In genomic region chr7:95636140-95636539, GRCh38 we compare ENCODE assay signal across 16 cellular contexts. TPM values are rescaled to one million over a fixed set of nuclear protein-coding genes. Genes with fewer than 3 reads are reported as not detected.
DNase-seq lines count a peak whose midpoint lies in the region; ATAC-seq, FAIRE-seq and TF ChIP-seq lines count a peak whose summit lies in the region.
"Had no signal": no experiment of that assay in that cellular context is flagged by ENCODE, and none has a peak within 500 bp of the region (broad histone marks: within the 10 kb centered on the region; RNA-seq: fewer than 3 reads in every experiment).

No MANE protein-coding gene starts in this region.

- WGBS in SK-N-SH (ENCODE audit: low lambda C conversion rate): 47% methylated on average over 2 of the region's 2 CpGs

- no peaks in the 10 kb centered on the region for H3K9me2 ChIP-seq in SK-N-SH

- H3K27ac ChIP-seq in epithelial cell of prostate (no peak overlapping the region), parathyroid adenoma (no peak overlapping the region), SK-N-SH (ENCODE audit: low read depth in 2 of 2, low read length in 1 of 2) (no peak overlapping the region)
- H3K27ac ChIP-seq: uterus had no signal

- ATAC-seq in GM19395 (IDR thresholded peaks at IDR 0.05; ENCODE audit: unreplicated experiment): peak; percentile 54
- ATAC-seq in GM18861 (IDR thresholded peaks at IDR 0.05; ENCODE audit: unreplicated experiment): no peak
- ATAC-seq: sciatic nerve had no signal

- H2AFZ ChIP-seq in parathyroid adenoma (peak overlapping the region; percentile 42), SK-N-SH (ENCODE audit: low read depth) (no peak overlapping the region; the same call in 1 of the 2 replicates)

- H3K27me3 ChIP-seq in parathyroid adenoma (ENCODE audit: control insufficient read depth, insufficient read depth, low read length) (no peaks in the 10 kb centered on the region), SK-N-SH (ENCODE audit: insufficient read depth) (peaks cover 10% of the 10 kb centered on the region; the same call in 1 of the 2 replicates)
- H3K27me3 ChIP-seq: uterus had no signal

- no peak overlapping the region for H3K9ac ChIP-seq in parathyroid adenoma
- no peak overlapping the region for H3K9ac ChIP-seq in SK-N-SH

- no peak for FAIRE-seq in HTR-8/SVneo (lab: Jason Lieb, UNC)

- peaks cover 26% of the 10 kb centered on the region for H3K4me1 ChIP-seq in parathyroid adenoma
- H3K4me1 ChIP-seq in SK-N-SH (ENCODE audit: control insufficient read depth in 1 of 2, insufficient read depth in 2 of 2, low read depth in 1 of 2, low read length in 1 of 2): no peaks in the 10 kb centered on the region
- H3K4me1 ChIP-seq: uterus had no signal

- H4K20me1 ChIP-seq in SK-N-SH (ENCODE audit: insufficient read depth): no peaks in the 10 kb centered on the region

- H3K79me2 ChIP-seq in parathyroid adenoma: no peaks in the 10 kb centered on the region
- no peaks in the 10 kb centered on the region for H3K79me2 ChIP-seq in SK-N-SH (ENCODE audit: insufficient read depth)

- no peak for TF ChIP-seq CTCF in parathyroid adenoma (IDR thresholded peaks at IDR 0.05)
- no peak for TF ChIP-seq CTCF in SK-N-SH (IDR thresholded peaks at IDR 0.05)

- no peak for TF ChIP-seq EP300 in SK-N-SH (IDR thresholded peaks at IDR 0.05; ENCODE audit: borderline replicate concordance in 1 of 2, low read depth in 1 of 2, low read length in 1 of 2)

- no peaks in the 10 kb centered on the region for H3K9me3 ChIP-seq in parathyroid adenoma (ENCODE audit: control insufficient read depth, low read length)
- H3K9me3 ChIP-seq in SK-N-SH: no peaks in the 10 kb centered on the region
- H3K9me3 ChIP-seq: uterus had no signal

- H3K36me3 ChIP-seq in parathyroid adenoma (ENCODE audit: control insufficient read depth, insufficient read depth, low read length) (no peaks in the 10 kb centered on the region), SK-N-SH (replicated peaks in 1 of 2; ENCODE audit: control insufficient read depth in 1 of 2, insufficient read depth in 2 of 2, low read length in 1 of 2) (no peaks in the 10 kb centered on the region)
- H3K36me3 ChIP-seq: uterus had no signal

- peak; percentile 52 for DNase-seq in OCI-M1 (lab: John Stamatoyannopoulos, UW)
- DNase-seq in epithelial cell of prostate (ENCODE audit: low read depth, low spot score): peak; percentile 6
- no peak for DNase-seq in HTR-8/SVneo (ENCODE audit: insufficient read length, low spot score)
- DNase-seq in SK-N-SH: no peak
- DNase-seq: activated CD4-positive, CD25-positive, alpha-beta regulatory T cell; activated naive CD4-positive, alpha-beta T cell treated with anti-CD3 and anti-CD28 coated beads, Interleukin-2, amount 50 U/mL, for 16 hours; GOT3; NCI-H2029 treated with DMSO at 0.1 percent for 48 hours; stimulated activated naive CD4-positive, alpha-beta T cell; uterus had no signal

- H3K4me3 ChIP-seq in parathyroid adenoma (ENCODE audit: low read depth, low read length): no peak overlapping the region
- H3K4me3 ChIP-seq in SK-N-SH (ENCODE audit: low read depth in 2 of 2, low read length in 1 of 2): no peak overlapping the region
- H3K4me3 ChIP-seq: uterus had no signal

- TF ChIP-seq RAD21 in SK-N-SH (IDR thresholded peaks at IDR 0.05; ENCODE audit: low read length): no peak

- CTCF ChIA-PET in SK-N-SH (lab: Yijun Ruan, JAX): interaction anchor here (1.2 to 2.1 kb wide), 4 partner anchors 11 to 125 kb away, joined by 3 to 7 read pairs (median 5); no protein-coding TSS in a partner anchor

- POLR2A ChIA-PET in SK-N-SH (lab: Yijun Ruan, JAX): no interaction called here

- no peaks in the 10 kb centered on the region for H3F3A ChIP-seq in SK-N-SH (replicated peaks; ENCODE audit: insufficient read depth)

- H3K4me2 ChIP-seq in parathyroid adenoma (ENCODE audit: low read length) (no peak overlapping the region), SK-N-SH (no peak overlapping the region)

TF ChIP-seq in SK-N-SH, 30 proteins besides CTCF, POLR2A, EP300 and RAD21:
- no peak for TF ChIP-seq FOXJ3 (CRISPR knock-in tag; IDR thresholded peaks at IDR 0.05)
- no peak for TF ChIP-seq YY1 (IDR thresholded peaks at IDR 0.05; ENCODE audit: low read depth)
- no peak for TF ChIP-seq NFIC (IDR thresholded peaks at IDR 0.05; ENCODE audit: borderline replicate concordance)
- no peak for TF ChIP-seq RFX5 (IDR thresholded peaks at IDR 0.05; ENCODE audit: low read length)
- TF ChIP-seq TEAD4 (IDR thresholded peaks at IDR 0.05; ENCODE audit: borderline replicate concordance, insufficient read depth): no peak
- no peak for TF ChIP-seq EZH2phosphoT487 (IDR thresholded peaks at IDR 0.05; ENCODE audit: borderline replicate concordance, low read depth)
- TF ChIP-seq PBX3 (IDR thresholded peaks at IDR 0.05): no peak
- TF ChIP-seq MXI1 (IDR thresholded peaks at IDR 0.05; ENCODE audit: low read depth, low read length): no peak

RNA-seq across cellular contexts. Expression of gene PDK4, which starts 39.8 kb away (rescaled TPM):
- 0.10 and 0.13 TPM in 2 replicates for polyA plus RNA-seq in SK-N-SH (2012; rRNA removed)
- 0.14 and 0.17 TPM in 2 replicates for polyA plus RNA-seq in SK-N-SH (2012; cell fraction: cytosol; rRNA removed)
- polyA plus RNA-seq in SK-N-SH (2012; cell fraction: nucleus; rRNA removed): 0.22 and 0.23 TPM in 2 replicates
- polyA plus RNA-seq: CD4-positive, CD25-positive, alpha-beta regulatory T cell; neural cell had no signal

Comparison
In these comparisons a context has a peak if more than half of its experiments do, and no peak if none do; other contexts are left out.
1. DNase-seq: peak in OCI-M1 (single experiment) and epithelial cell of prostate (single experiment); none in HTR-8/SVneo (single experiment) and SK-N-SH (single experiment).